9 cellular contexts compared by ENCODE assay signal in genomic region chr7:136687693-136688322, GRCh38.
DNase-seq lines count a peak whose midpoint lies in the region; ATAC-seq, FAIRE-seq and TF ChIP-seq lines count a peak whose summit lies in the region.
"Had no signal": no experiment of that assay in that cellular context is flagged by ENCODE, and none has a peak within 500 bp of the region (broad histone marks: within the 10 kb centered on the region; RNA-seq: fewer than 3 reads in every experiment).

No MANE protein-coding gene starts in this region.

- H3K79me2 ChIP-seq in astrocyte (ENCODE audit: insufficient read depth, low read length) = no peaks in the 10 kb centered on the region

- TF ChIP-seq CTCF in left ventricle myocardium inferior (IDR thresholded peaks at IDR 0.05; ENCODE audit: borderline replicate concordance) = peak; percentile 56
- TF ChIP-seq CTCF in astrocyte (IDR thresholded peaks at IDR 0.05; ENCODE audit: insufficient read depth, low read depth, low read length) = peak; percentile 59
- TF ChIP-seq CTCF in mesothelial cell of epicardium (IDR thresholded peaks at IDR 0.05; ENCODE audit: unreplicated experiment) = peak; percentile 71

- no peaks in the 10 kb centered on the region for H3K27me3 ChIP-seq in left ventricle myocardium inferior (ENCODE audit: low read depth)
- H3K27me3 ChIP-seq in astrocyte (ENCODE audit: insufficient read depth, low read length) = no peaks in the 10 kb centered on the region

- H3K27ac ChIP-seq in left ventricle myocardium inferior (replicated peaks) (no peak overlapping the region), astrocyte (ENCODE audit: low read depth, low read length) (no peak overlapping the region)

- peaks cover 3% of the 10 kb centered on the region for H3K27me3 Mint-ChIP-seq in astrocyte (ENCODE audit: low read depth, unreplicated experiment)
- H3K27me3 Mint-ChIP-seq in mesothelial cell of epicardium (ENCODE audit: low read depth) = no peaks in the 10 kb centered on the region
- no peaks in the 10 kb centered on the region for H3K27me3 Mint-ChIP-seq in activated T-cell treated with anti-CD3 and anti-CD28 coated beads, Interleukin-2, amount 50 U/mL, for 24 hours
- H3K27me3 Mint-ChIP-seq: dendritic cell treated with granulocyte-macrophage colony-stimulating factor and Interleukin-4, amounts not matched to agents 40 ng/mL and 50 ng/mL, for 4 days had no signal

- H3K4me1 Mint-ChIP-seq in astrocyte (ENCODE audit: low read depth, unreplicated experiment) (no peaks in the 10 kb centered on the region), mesothelial cell of epicardium (peaks cover 28% of the 10 kb centered on the region)
- no peaks in the 10 kb centered on the region for H3K4me1 Mint-ChIP-seq in activated T-cell treated with anti-CD3 and anti-CD28 coated beads, Interleukin-2, amount 50 U/mL, for 24 hours (ENCODE audit: low read depth)

- ATAC-seq in Right ventricle myocardium superior (ENCODE audit: poor library complexity) (no peak), HG02884 (IDR thresholded peaks at IDR 0.05; ENCODE audit: unreplicated experiment) (no peak)

- DNase-seq in left ventricle myocardium inferior (no peak), Right ventricle myocardium superior (no peak), Kasumi-1 (lab: John Stamatoyannopoulos, UW) (peak; percentile 8 to 53), astrocyte (ENCODE audit: low read depth) (peak; percentile 3), mesothelial cell of epicardium (ENCODE audit: low spot score in 2 of 2, unreplicated experiment in 2 of 2) (no peak), NCI-H446 treated with DMSO at 0.1 percent for 48 hours (lab: John Stamatoyannopoulos, UW) (no peak)
- no peak for DNase-seq in activated T-cell treated with anti-CD3 and anti-CD28 coated beads, Interleukin-2, amount 50 U/mL, for 24 hours

- no peaks in the 10 kb centered on the region for H3K9me3 ChIP-seq in left ventricle myocardium inferior (replicated peaks)
- H3K9me3 ChIP-seq in astrocyte (ENCODE audit: insufficient read depth, low read depth, low read length) = no peaks in the 10 kb centered on the region

- no peak overlapping the region for H3K9ac ChIP-seq in astrocyte (ENCODE audit: low read length)

- H3K4me1 ChIP-seq in left ventricle myocardium inferior (no peaks in the 10 kb centered on the region), astrocyte (ENCODE audit: insufficient read depth, low read length) (no peaks in the 10 kb centered on the region)

- H3K4me3 ChIP-seq in left ventricle myocardium inferior = no peak overlapping the region
- no peak overlapping the region for H3K4me3 ChIP-seq in astrocyte (ENCODE audit: insufficient read depth, low read depth, low read length)

- H3K36me3 Mint-ChIP-seq in astrocyte (ENCODE audit: low read depth, unreplicated experiment) (no peaks in the 10 kb centered on the region), mesothelial cell of epicardium (no peaks in the 10 kb centered on the region)
- no peaks in the 10 kb centered on the region for H3K36me3 Mint-ChIP-seq in activated T-cell treated with anti-CD3 and anti-CD28 coated beads, Interleukin-2, amount 50 U/mL, for 24 hours (ENCODE audit: low read depth)

- intact Hi-C loops in left ventricle myocardium inferior (cut with micrococcal nuclease) = no loop called here
- intact Hi-C loops in Right ventricle myocardium superior (cut with DNase I) = no loop called here

- FAIRE-seq in astrocyte (lab: Jason Lieb, UNC) = no peak

- no peaks in the 10 kb centered on the region for H3K36me3 ChIP-seq in left ventricle myocardium inferior
- no peaks in the 10 kb centered on the region for H3K36me3 ChIP-seq in astrocyte (ENCODE audit: insufficient read depth, low read length)

- H3K4me3 Mint-ChIP-seq in astrocyte (ENCODE audit: unreplicated experiment) (no peak overlapping the region), mesothelial cell of epicardium (no peak overlapping the region)
- no peak overlapping the region for H3K4me3 Mint-ChIP-seq in activated T-cell treated with anti-CD3 and anti-CD28 coated beads, Interleukin-2, amount 50 U/mL, for 24 hours
- H3K4me3 Mint-ChIP-seq: dendritic cell treated with granulocyte-macrophage colony-stimulating factor and Interleukin-4, amounts not matched to agents 40 ng/mL and 50 ng/mL, for 4 days had no signal

- H4K20me1 ChIP-seq in astrocyte (ENCODE audit: insufficient read depth, low read length) = no peaks in the 10 kb centered on the region

- H3K27ac Mint-ChIP-seq in astrocyte (ENCODE audit: unreplicated experiment) (no peak overlapping the region), mesothelial cell of epicardium (no peak overlapping the region)
- no peak overlapping the region for H3K27ac Mint-ChIP-seq in activated T-cell treated with anti-CD3 and anti-CD28 coated beads, Interleukin-2, amount 50 U/mL, for 24 hours
- H3K27ac Mint-ChIP-seq: dendritic cell treated with granulocyte-macrophage colony-stimulating factor and Interleukin-4, amounts not matched to agents 40 ng/mL and 50 ng/mL, for 4 days had no signal

- no peak overlapping the region for H2AFZ ChIP-seq in astrocyte (ENCODE audit: low read depth, low read length)

- H3K4me2 ChIP-seq in astrocyte (ENCODE audit: low read length) = no peak overlapping the region

- H3K9me3 Mint-ChIP-seq in astrocyte (ENCODE audit: unreplicated experiment) (no peaks in the 10 kb centered on the region), mesothelial cell of epicardium (peaks cover 8% of the 10 kb centered on the region)
- peaks cover 6% of the 10 kb centered on the region for H3K9me3 Mint-ChIP-seq in activated T-cell treated with anti-CD3 and anti-CD28 coated beads, Interleukin-2, amount 50 U/mL, for 24 hours
- H3K9me3 Mint-ChIP-seq: dendritic cell treated with granulocyte-macrophage colony-stimulating factor and Interleukin-4, amounts not matched to agents 40 ng/mL and 50 ng/mL, for 4 days had no signal

Comparison
In these comparisons a context has a peak if more than half of its experiments do, and no peak if none do; other contexts are left out.
1. DNase-seq: peak in Kasumi-1 (2 of 2) and astrocyte (single experiment); none in left ventricle myocardium inferior (single experiment), Right ventricle myocardium superior (single experiment), mesothelial cell of epicardium (0 of 2), activated T-cell treated with anti-CD3 and anti-CD28 coated beads, Interleukin-2, amount 50 U/mL, for 24 hours (single experiment) and NCI-H446 treated with DMSO at 0.1 percent for 48 hours (single experiment).
2. Peak in every context shown above with its lines, with median percentiles within 50 percentile points of each other: CTCF ChIP-seq.